Comparison of ENCODE assay signal across 22 cellular contexts in the genomic region with DNA sequence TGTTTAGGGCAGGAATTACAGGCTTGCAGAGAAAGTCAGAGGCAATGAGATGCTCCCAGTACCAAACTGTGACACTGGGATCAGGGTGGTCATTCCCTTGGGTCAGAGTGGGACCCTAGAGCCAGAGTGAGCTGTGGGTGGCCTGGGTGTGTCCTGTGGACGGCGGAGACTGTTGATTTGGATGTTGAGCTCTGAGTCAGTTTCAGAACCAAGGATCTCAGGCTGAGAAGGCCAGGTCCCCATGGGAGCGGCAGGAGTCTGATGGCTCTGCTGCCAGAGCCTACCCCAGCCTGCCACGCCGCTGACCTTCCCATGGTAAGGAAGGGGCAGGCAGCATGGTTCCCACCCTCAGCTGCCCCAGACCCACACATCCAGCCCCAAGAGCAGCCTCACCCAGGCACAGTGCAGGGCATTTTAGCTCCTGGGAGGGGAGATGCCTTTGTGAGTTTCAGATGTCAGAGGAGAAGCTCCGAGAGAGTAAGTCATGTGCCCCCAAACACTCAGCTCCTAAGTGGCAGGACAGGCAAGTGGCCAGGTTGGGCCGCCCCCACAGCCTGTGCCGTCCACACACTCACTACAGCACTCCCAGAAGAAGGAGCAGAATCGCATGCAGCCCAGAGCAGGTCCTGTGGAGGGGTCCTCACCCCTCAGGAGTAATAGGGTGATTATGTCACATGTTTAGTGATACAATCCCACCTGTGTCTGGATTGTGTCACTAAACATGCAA. TPM values are rescaled to one million over a fixed set of nuclear protein-coding genes. Genes with fewer than 3 reads are reported as not detected.
DNase-seq lines count a peak whose midpoint lies in the region; ATAC-seq, FAIRE-seq and TF ChIP-seq lines count a peak whose summit lies in the region.
"Had no signal": no experiment of that assay in that cellular context is flagged by ENCODE, and none has a peak within 500 bp of the region (broad histone marks: within the 10 kb centered on the region; RNA-seq: fewer than 3 reads in every experiment).

No MANE protein-coding gene starts in this region.

- H4K20me1 ChIP-seq in HepG2 (ENCODE audit: insufficient read depth, low read length): no peaks in the 10 kb centered on the region
- H4K20me1 ChIP-seq: BLaER1 had no signal

- POLR2A ChIA-PET in HepG2 (lab: Yijun Ruan, JAX): no interaction called here

- DNase-seq in cardiac septum (ENCODE audit: low spot score) (peak; percentile 59), Right ventricle myocardium superior (no peak), uterus (peak in 1 of 2 donors; percentile 21), dedifferentiated amniotic fluid mesenchymal stem cell (ENCODE audit: extremely low spot score) (no peak), middle frontal gyrus (ENCODE audit: extremely low spot score, low spot score) (no peak), HepG2 (ENCODE audit: low spot score) (no peak)
- DNase-seq: activated CD4-positive, alpha-beta T cell treated with anti-CD3 and anti-CD28 coated beads for 4 hours; activated gamma-delta T cell; foreskin keratinocyte; kidney glomerular epithelial cell; mucosa of descending colon; NCI-H1436 treated with DMSO at 0.1 percent for 48 hours; NCI-H2171 treated with DMSO at 0.1 percent for 48 hours; NCI-H526 treated with DMSO at 0.1 percent for 48 hours; upper lobe of right lung had no signal

- TF ChIP-seq POLR2A in uterus (IDR thresholded peaks at IDR 0.05) (no peak), HepG2 (IDR thresholded peaks at IDR 0.05; ENCODE audit: insufficient read depth in 1 of 2, low read depth in 2 of 2, low read length in 2 of 2) (no peak)

- H3K27ac ChIP-seq in ectodermal cell (ENCODE audit: insufficient read depth, low read depth, low read length, poor library complexity, severe bottlenecking) (peak overlapping the region; percentile 39), muscle layer of colon (ENCODE audit: low read depth, low read length) (peak overlapping the region; percentile 51), uterus (peak overlapping the region; percentile 77 to 81), HepG2 (ENCODE audit: extremely low read length, insufficient read depth, low read length) (no peak overlapping the region)
- H3K27ac ChIP-seq: BLaER1, foreskin keratinocyte, upper lobe of right lung had no signal

- TF ChIP-seq CTCF in uterus (IDR thresholded peaks at IDR 0.05) (no peak), HepG2 (CRISPR knock-in tag; IDR thresholded peaks at IDR 0.05) (no peak)

- ATAC-seq in Right ventricle myocardium superior (ENCODE audit: poor library complexity): no peak
- ATAC-seq in HepG2: no peak
- ATAC-seq: foreskin keratinocyte, HCT116, mucosa of descending colon, upper lobe of right lung had no signal

- H3K9me3 ChIP-seq in ectodermal cell (ENCODE audit: control insufficient read depth, low read length) (no peaks in the 10 kb centered on the region), muscle layer of colon (ENCODE audit: low read length) (no peaks in the 10 kb centered on the region), uterus (no peaks in the 10 kb centered on the region), HepG2 (ENCODE audit: low read length) (no peaks in the 10 kb centered on the region)
- H3K9me3 ChIP-seq: BLaER1, mucosa of descending colon, upper lobe of right lung had no signal

- TF ChIP-seq EP300 in HepG2 (IDR thresholded peaks at IDR 0.05; ENCODE audit: low read depth in 2 of 2, low read length in 2 of 2): no peak
- no peak for TF ChIP-seq EP300 in HepG2 (CRISPR knock-in tag; IDR thresholded peaks at IDR 0.05; ENCODE audit: borderline replicate concordance)

- in situ Hi-C loops in HepG2 (cut with HindIII; ENCODE audit: extremely low pct_ligation_motif_present, low pct_unique_long_range_greater_than_20kb): loop anchor here (10.0 kb wide), 1 partner anchor 180 kb away; no protein-coding TSS in a partner anchor

- no TSS peak for BruUV-seq in HepG2 (replicated peaks; lab: Mats Ljungman, UMichigan)

- H3K4me3 ChIP-seq in ectodermal cell (ENCODE audit: insufficient read depth, low read depth, low read length): no peak overlapping the region
- H3K4me3 ChIP-seq in muscle layer of colon (ENCODE audit: low read depth in 1 of 2, low read length in 2 of 2): no peak overlapping the region
- no peak overlapping the region for H3K4me3 ChIP-seq in uterus
- no peak overlapping the region for H3K4me3 ChIP-seq in HepG2 (replicated peaks in 1 of 3; ENCODE audit: insufficient read depth in 1 of 3, low read depth in 2 of 3, low read length in 3 of 3)
- H3K4me3 ChIP-seq: BLaER1, mucosa of descending colon, upper lobe of right lung had no signal

- H3K4me2 ChIP-seq in HepG2 (ENCODE audit: low read depth, low read length): no peak overlapping the region

- TF ChIP-seq RAD21 in HepG2 (CRISPR knock-in tag; IDR thresholded peaks at IDR 0.05): no peak

- H3K9ac ChIP-seq in muscle layer of colon (ENCODE audit: low read length) (no peak overlapping the region), HepG2 (ENCODE audit: insufficient read depth, low read depth, low read length) (no peak overlapping the region)
- H3K9ac ChIP-seq: BLaER1 had no signal

- H2AFZ ChIP-seq in HepG2 (ENCODE audit: low read length): no peak overlapping the region

- H3K79me2 ChIP-seq in HepG2 (ENCODE audit: insufficient read depth, low read length): no peaks in the 10 kb centered on the region

- H3K36me3 ChIP-seq in ectodermal cell (ENCODE audit: control insufficient read depth, insufficient read depth, low read length): no peaks in the 10 kb centered on the region
- H3K36me3 ChIP-seq in muscle layer of colon (ENCODE audit: insufficient read depth, low read length): no peaks in the 10 kb centered on the region
- no peaks in the 10 kb centered on the region for H3K36me3 ChIP-seq in uterus
- H3K36me3 ChIP-seq in HepG2 (replicated peaks in 1 of 2; ENCODE audit: control insufficient read depth in 1 of 2, insufficient read depth in 2 of 2, low read length in 2 of 2): no peaks in the 10 kb centered on the region
- H3K36me3 ChIP-seq: BLaER1, upper lobe of right lung had no signal

- CTCF ChIA-PET in HepG2 (lab: Yijun Ruan, JAX; ENCODE audit: low intra/inter-chr PET ratio, low total read pairs): no interaction called here

- H3K27me3 ChIP-seq in ectodermal cell (ENCODE audit: control insufficient read depth, insufficient read depth, low read length, poor library complexity, severe bottlenecking): no peaks in the 10 kb centered on the region
- no peaks in the 10 kb centered on the region for H3K27me3 ChIP-seq in muscle layer of colon (ENCODE audit: control insufficient read depth in 1 of 2, insufficient read depth in 2 of 2, low read length in 2 of 2)
- no peaks in the 10 kb centered on the region for H3K27me3 ChIP-seq in uterus
- H3K27me3 ChIP-seq in HepG2 (ENCODE audit: control insufficient read depth in 1 of 2, insufficient read depth in 2 of 2, low read length in 2 of 2): peaks cover 4 to 31% of the 10 kb centered on the region in 2 experiments; a peak in 4 of 5 replicates
- H3K27me3 ChIP-seq: BLaER1, foreskin keratinocyte, upper lobe of right lung had no signal

- whole genome bisulfite sequencing in ectodermal cell, 2 experiments: 78 to 83% methylated on average over 9 of the region's 9 CpGs
- no CpG with 5 or more reads among the region's 9 CpGs for WGBS in HepG2 (ENCODE audit: low lambda C conversion rate)

- peaks cover 44% of the 10 kb centered on the region for H3K4me1 ChIP-seq in ectodermal cell (ENCODE audit: control insufficient read depth, insufficient read depth, low read length)
- peaks cover 38% of the 10 kb centered on the region for H3K4me1 ChIP-seq in muscle layer of colon (ENCODE audit: insufficient read depth, low read length)
- H3K4me1 ChIP-seq in uterus: peaks cover 8 to 15% of the 10 kb centered on the region in 2 donors
- H3K4me1 ChIP-seq in HepG2 (ENCODE audit: insufficient read depth, low read length): peaks cover 12% of the 10 kb centered on the region

- intact Hi-C loops in cardiac septum (cut with DNase I): loop anchor here (5.0 kb wide), 1 partner anchor 183 kb away; no protein-coding TSS in a partner anchor
- intact Hi-C loops in Right ventricle myocardium superior (cut with DNase I): loop anchor here (5.0 kb wide), 1 partner anchor 53 kb away; no protein-coding TSS in a partner anchor
- intact Hi-C loops in uterus (cut with DNase I; ENCODE audit: low total_unique reads): loop anchor here (10.0 kb wide), 1 partner anchor 60 kb away; a partner anchor contains a TSS
- intact Hi-C loops in HepG2 (cut with micrococcal nuclease; ENCODE audit: unreplicated experiment): loop anchor here (10.0 kb wide), 1 partner anchor 180 kb away; no protein-coding TSS in a partner anchor

- no peak for FAIRE-seq in HepG2 (lab: Jason Lieb, UNC)
- FAIRE-seq: A204.1, endometrium, GM19239 had no signal

TF ChIP-seq in HepG2, 621 proteins besides CTCF, POLR2A, EP300 and RAD21 (continues in another document):
- no peak for TF ChIP-seq ZNF644 (CRISPR knock-in tag; IDR thresholded peaks at IDR 0.05; ENCODE audit: low read depth)

RNA-seq across cellular contexts. Expression of a gene that starts 56.4 kb away (rescaled TPM):
- 0.78 TPM for total RNA-seq in cardiac septum
- 1.2 TPM for total RNA-seq in Right ventricle myocardium superior
- 2.0 TPM for polyA plus RNA-seq in ectodermal cell (2013, experiment 1 of 4)
- 1.1 TPM for polyA plus RNA-seq in ectodermal cell (2013, experiment 2 of 4)
- 0.59 TPM for polyA plus RNA-seq in ectodermal cell (2013, experiment 3 of 4)
- polyA plus RNA-seq in ectodermal cell (2013, experiment 4 of 4): 0.57 TPM
- 1 to 10 TPM in 3 of 4 donors, under 1 TPM in 1; 0.88 to 9.1 (median 2.2) TPM for total RNA-seq in uterus
- not detected in 2 replicates for total RNA-seq in HepG2 (2016; rRNA removed; fragmentation: Illumina TruSeq; extraction: Trizol)
- total RNA-seq in HepG2 (2016; cell fraction: cytosol; rRNA removed; fragmentation: Illumina TruSeq; extraction: Trizol; ENCODE audit: low read depth): not detected in 2 replicates
- total RNA-seq in HepG2 (2016; cell fraction: insoluble cytoplasmic fraction; rRNA removed; fragmentation: Illumina TruSeq; extraction: Trizol): not detected in 2 replicates
- not detected in 2 replicates for total RNA-seq in HepG2 (2016; cell fraction: membrane; rRNA removed; fragmentation: Illumina TruSeq; extraction: Trizol)
- not detected in 2 replicates for total RNA-seq in HepG2 (2016; cell fraction: nucleus; rRNA removed; fragmentation: Illumina TruSeq; extraction: Trizol)
- not detected in 2 replicates for polyA plus RNA-seq in HepG2 (2011; rRNA removed)
- not detected in 2 replicates for polyA plus RNA-seq in HepG2 (2011; cell fraction: cytosol; rRNA removed)
- polyA plus RNA-seq in HepG2 (2011; cell fraction: nucleus; rRNA removed): 0.02 TPM in 2 replicates
- 0.01 TPM in 1 of 2 replicates, not detected in the other for polyA plus RNA-seq in HepG2 (2012)
- not detected in 2 replicates for polyA plus RNA-seq in HepG2 (2016; cell fraction: cytosol; fragmentation: Illumina TruSeq; extraction: Trizol; ENCODE audit: low read depth)
- not detected in 2 replicates for polyA plus RNA-seq in HepG2 (2016; cell fraction: insoluble cytoplasmic fraction; fragmentation: Illumina TruSeq; extraction: Trizol; ENCODE audit: low read depth)
- polyA plus RNA-seq in HepG2 (2016; cell fraction: membrane; fragmentation: Illumina TruSeq; extraction: Trizol; ENCODE audit: low read depth): not detected in 2 replicates
- not detected in 2 replicates for polyA plus RNA-seq in HepG2 (2016; cell fraction: nucleus; fragmentation: Illumina TruSeq; extraction: Trizol; ENCODE audit: insufficient read depth, low read depth)
- not detected in 2 replicates for polyA minus RNA-seq in HepG2 (2011; rRNA and poly(A)+ RNA removed; ENCODE audit: low replicate concordance)
- not detected in 2 replicates for polyA minus RNA-seq in HepG2 (2011; cell fraction: cytosol; rRNA and poly(A)+ RNA removed)
- 0.13 TPM in 1 of 2 replicates, not detected in the other for polyA minus RNA-seq in HepG2 (2011; cell fraction: nucleus; rRNA and poly(A)+ RNA removed)
- total RNA-seq: foreskin keratinocyte had no signal
- polyA plus RNA-seq: foreskin keratinocyte had no signal
